19 cellular contexts compared by ENCODE assay signal in genomic region chr7:22251906-22252495, GRCh38.
DNase-seq lines count a peak whose midpoint lies in the region; ATAC-seq and TF ChIP-seq lines count a peak whose summit lies in the region.
"Had no signal": no experiment of that assay in that cellular context is flagged by ENCODE, and none has a peak within 500 bp of the region (broad histone marks: within the 10 kb centered on the region; RNA-seq: fewer than 3 reads in every experiment).

No MANE protein-coding gene starts in this region.

- ATAC-seq in SK-N-SH treated with all-trans-retinoic acid at 6 μM for 48 hours (peak; percentile 51; the same call in 2 of the 3 replicates), heart left ventricle (no peak), GM21526 (IDR thresholded peaks at IDR 0.05; ENCODE audit: low FRiP score, unreplicated experiment) (no peak), HG02885 (IDR thresholded peaks at IDR 0.05; ENCODE audit: poor library complexity, unreplicated experiment) (no peak)
- ATAC-seq: activated CD8-positive, alpha-beta memory T cell treated with anti-CD3 and anti-CD28 coated beads, Interleukin-2, amount 10 ng/mL, durations not matched to agents 7 days and 5 days; activated T-helper 17 cell treated with anti-CD3 and anti-CD28 coated beads, Interleukin-2, amount 50 U/mL, for 72 hours; foreskin keratinocyte; left lung had no signal

- DNase-seq in SK-N-SH: no peak
- peak; percentile 21 for DNase-seq in NCI-H82 treated with DMSO at 0.1 percent for 48 hours (lab: John Stamatoyannopoulos, UW; ENCODE audit: unreplicated experiment)
- DNase-seq in islet precursor cell: peak; percentile 66
- DNase-seq in superior temporal gyrus (ENCODE audit: extremely low spot score): peak; percentile 81
- DNase-seq in heart left ventricle: no peak
- DNase-seq: activated CD4-positive, alpha-beta T cell treated with anti-CD3 and anti-CD28 coated beads for 48 hours; activated CD8-positive, alpha-beta memory T cell treated with anti-CD3 and anti-CD28 coated beads, Interleukin-2, amount 10 ng/mL, durations not matched to agents 7 days and 5 days; CD4-positive, alpha-beta memory T cell; DND-41; foreskin keratinocyte; left lung; MM.1S had no signal

- no peaks in the 10 kb centered on the region for H3K36me3 ChIP-seq in SK-N-SH (replicated peaks in 1 of 2; ENCODE audit: control insufficient read depth in 1 of 2, insufficient read depth in 2 of 2, low read length in 1 of 2)
- no peaks in the 10 kb centered on the region for H3K36me3 ChIP-seq in heart left ventricle
- H3K36me3 ChIP-seq: left lung had no signal

- no peaks in the 10 kb centered on the region for H4K20me1 ChIP-seq in SK-N-SH (ENCODE audit: insufficient read depth)

- H3F3A ChIP-seq in SK-N-SH (replicated peaks; ENCODE audit: insufficient read depth): no peaks in the 10 kb centered on the region

- TF ChIP-seq POLR2A in heart left ventricle (IDR thresholded peaks at IDR 0.05): no peak

- H3K27me3 ChIP-seq in SK-N-SH (ENCODE audit: insufficient read depth): no peaks in the 10 kb centered on the region
- no peaks in the 10 kb centered on the region for H3K27me3 ChIP-seq in heart left ventricle
- H3K27me3 ChIP-seq: foreskin keratinocyte, left lung had no signal

- no peak overlapping the region for H3K4me2 ChIP-seq in SK-N-SH

- no peak overlapping the region for H3K9ac ChIP-seq in SK-N-SH

- CTCF ChIA-PET in SK-N-SH (lab: Yijun Ruan, JAX): interaction anchor here (1.0 to 3.4 kb wide), 5 partner anchors 11 to 141 kb away, joined by 3 to 13 read pairs (median 4); no protein-coding TSS in a partner anchor

- H2AFZ ChIP-seq in SK-N-SH (ENCODE audit: low read depth): no peak overlapping the region; the same call in 1 of the 2 replicates

- intact Hi-C loops in heart left ventricle (cut with DNase I): loop anchor here in 5 of 10 donors (10.0 kb wide), 1 partner anchor 137 kb away; no protein-coding TSS in a partner anchor

- H3K4me3 ChIP-seq in SK-N-SH (ENCODE audit: low read depth in 2 of 2, low read length in 1 of 2): no peak overlapping the region
- H3K4me3 ChIP-seq in heart left ventricle: no peak overlapping the region
- H3K4me3 ChIP-seq: left lung, SK-N-MC had no signal

- TF ChIP-seq CTCF in SK-N-SH (IDR thresholded peaks at IDR 0.05) (no peak), heart left ventricle (IDR thresholded peaks at IDR 0.05) (no peak)

- no peak for TF ChIP-seq RAD21 in SK-N-SH (IDR thresholded peaks at IDR 0.05; ENCODE audit: low read length)

- no peaks in the 10 kb centered on the region for H3K9me3 ChIP-seq in SK-N-SH
- peaks cover 0 to 2% (median 0%) of the 10 kb centered on the region in 12 donors for H3K9me3 ChIP-seq in heart left ventricle
- H3K9me3 ChIP-seq: left lung had no signal

- H3K9me2 ChIP-seq in SK-N-SH: no peaks in the 10 kb centered on the region

- H3K27ac ChIP-seq in SK-N-SH (ENCODE audit: low read depth in 2 of 2, low read length in 1 of 2) (no peak overlapping the region; a peak in 1 of 4 replicates), heart left ventricle (no peak overlapping the region)
- H3K27ac ChIP-seq: epithelial cell of prostate, foreskin keratinocyte, HL-60, left lung, SK-N-MC had no signal

- H3K79me2 ChIP-seq in SK-N-SH (ENCODE audit: insufficient read depth): no peaks in the 10 kb centered on the region

- TF ChIP-seq EP300 in SK-N-SH (IDR thresholded peaks at IDR 0.05; ENCODE audit: borderline replicate concordance in 1 of 2, low read depth in 1 of 2, low read length in 1 of 2): no peak

- WGBS in SK-N-SH (ENCODE audit: low lambda C conversion rate): 79% methylated on average over 3 of the region's 3 CpGs
- 80 to 87% (median 82%) methylated on average over 3 of the region's 3 CpGs for WGBS in heart left ventricle, 4 donors

- H3K4me1 ChIP-seq in SK-N-SH (ENCODE audit: control insufficient read depth in 1 of 2, insufficient read depth in 2 of 2, low read depth in 1 of 2, low read length in 1 of 2): peaks cover 0 to 13% of the 10 kb centered on the region in 2 experiments; a peak in 2 of 4 replicates
- peaks cover 0 to 26% (median under 1%) of the 10 kb centered on the region in 12 donors for H3K4me1 ChIP-seq in heart left ventricle

- POLR2A ChIA-PET in SK-N-SH (lab: Yijun Ruan, JAX): no interaction called here

TF ChIP-seq in SK-N-SH treated with all-trans-retinoic acid at 6 μM for 48 hours, 23 proteins besides CTCF, POLR2A, EP300 and RAD21:
- no peak for TF ChIP-seq ARNTL (CRISPR knock-in tag; IDR thresholded peaks at IDR 0.05; ENCODE audit: borderline replicate concordance, low read depth)
- TF ChIP-seq SNAI2 (CRISPR knock-in tag; IDR thresholded peaks at IDR 0.05): 0 out of 2 replicates have a peak, but pooled peaks have one; percentile 27
- TF ChIP-seq ISL1 (CRISPR knock-in tag; IDR thresholded peaks at IDR 0.05): peak; percentile 37; the same call in 1 of the 2 replicates
- TF ChIP-seq ZNF70 (CRISPR knock-in tag; IDR thresholded peaks at IDR 0.05): peak; percentile 55; the same call in 1 of the 2 replicates

TF ChIP-seq in SK-N-SH, 30 proteins besides CTCF, POLR2A, EP300 and RAD21:
- no peak for TF ChIP-seq JUND (IDR thresholded peaks at IDR 0.05)
- TF ChIP-seq EZH2phosphoT487 (IDR thresholded peaks at IDR 0.05; ENCODE audit: borderline replicate concordance, low read depth): no peak
- no peak for TF ChIP-seq MXI1 (IDR thresholded peaks at IDR 0.05; ENCODE audit: low read depth, low read length)
- TF ChIP-seq FOXJ3 (CRISPR knock-in tag; IDR thresholded peaks at IDR 0.05): no peak
- no peak for TF ChIP-seq FOXM1 (IDR thresholded peaks at IDR 0.05; ENCODE audit: low read depth)
- TF ChIP-seq SMC3 (IDR thresholded peaks at IDR 0.05; ENCODE audit: low read depth, low read length): no peak
- TF ChIP-seq, protein P1, sequence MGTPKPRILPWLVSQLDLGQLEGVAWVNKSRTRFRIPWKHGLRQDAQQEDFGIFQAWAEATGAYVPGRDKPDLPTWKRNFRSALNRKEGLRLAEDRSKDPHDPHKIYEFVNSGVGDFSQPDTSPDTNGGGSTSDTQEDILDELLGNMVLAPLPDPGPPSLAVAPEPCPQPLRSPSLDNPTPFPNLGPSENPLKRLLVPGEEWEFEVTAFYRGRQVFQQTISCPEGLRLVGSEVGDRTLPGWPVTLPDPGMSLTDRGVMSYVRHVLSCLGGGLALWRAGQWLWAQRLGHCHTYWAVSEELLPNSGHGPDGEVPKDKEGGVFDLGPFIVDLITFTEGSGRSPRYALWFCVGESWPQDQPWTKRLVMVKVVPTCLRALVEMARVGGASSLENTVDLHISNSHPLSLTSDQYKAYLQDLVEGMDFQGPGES (IDR thresholded peaks at IDR 0.05; ENCODE audit: low read depth, low read length): no peak
- TF ChIP-seq TAF1 (IDR thresholded peaks at IDR 0.05; ENCODE audit: borderline replicate concordance, low read depth, low read length): no peak
- TF ChIP-seq, protein P2, sequence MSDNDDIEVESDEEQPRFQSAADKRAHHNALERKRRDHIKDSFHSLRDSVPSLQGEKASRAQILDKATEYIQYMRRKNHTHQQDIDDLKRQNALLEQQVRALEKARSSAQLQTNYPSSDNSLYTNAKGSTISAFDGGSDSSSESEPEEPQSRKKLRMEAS (IDR thresholded peaks at IDR 0.05; ENCODE audit: low read depth): no peak
- no peak for TF ChIP-seq GATA2 (CRISPR knock-in tag; IDR thresholded peaks at IDR 0.05)
- TF ChIP-seq SIN3A (IDR thresholded peaks at IDR 0.05; ENCODE audit: borderline replicate concordance, low read depth, low read length): no peak
- TF ChIP-seq POLR2AphosphoS5 (IDR thresholded peaks at IDR 0.05; ENCODE audit: low read depth, low read length): no peak
- no peak for TF ChIP-seq NRF1 (IDR thresholded peaks at IDR 0.05; ENCODE audit: low read depth, low read length)
- TF ChIP-seq TEAD4 (IDR thresholded peaks at IDR 0.05; ENCODE audit: borderline replicate concordance, insufficient read depth): no peak
- TF ChIP-seq RXRA (IDR thresholded peaks at IDR 0.05; ENCODE audit: borderline replicate concordance, low read depth): no peak
- TF ChIP-seq GABPA (IDR thresholded peaks at IDR 0.05; ENCODE audit: low read depth): no peak
- no peak for TF ChIP-seq CHD2 (IDR thresholded peaks at IDR 0.05; ENCODE audit: low read length, partially characterized antibody)
- TF ChIP-seq RFX5 (IDR thresholded peaks at IDR 0.05; ENCODE audit: low read length): no peak
- TF ChIP-seq RCOR1 (IDR thresholded peaks at IDR 0.05; ENCODE audit: low read length): no peak

Comparison
In these comparisons a context has a peak if more than half of its experiments do, and no peak if none do; other contexts are left out.
1. DNase-seq: peak in NCI-H82 treated with DMSO at 0.1 percent for 48 hours (single experiment), islet precursor cell (single experiment) and superior temporal gyrus (single experiment); none in SK-N-SH (single experiment) and heart left ventricle (0 of 5).